24 cellular contexts compared by ENCODE assay signal in genomic region chrX:153408871-153409351, GRCh38. TPM values are rescaled to one million over a fixed set of nuclear protein-coding genes. Genes with fewer than 3 reads are reported as not detected.
"Had no signal": no experiment of that assay in that cellular context is flagged by ENCODE, and none has a peak within 500 bp of the region (broad histone marks: within the 10 kb centered on the region; RNA-seq: fewer than 3 reads in every experiment).

No MANE protein-coding gene starts in this region.

- DNase-seq: IMR-90, KG1, MG63, NCI-H1092, NCI-H1105 treated with DMSO at 0.1 percent for 48 hours, NCI-H1417 treated with DMSO at 0.1 percent for 48 hours, NCI-H146, NCI-H1694 treated with DMSO at 0.1 percent for 48 hours, NCI-H1930, NCI-H2081, NCI-H2107, NCI-H2227 treated with DMSO at 0.1 percent for 48 hours, NCI-H524, NCI-H526 treated with DMSO at 0.1 percent for 48 hours, NCI-H774, Right ventricle myocardium superior, RPMI8226, SIG-M5 had no signal

- H3K9me3 ChIP-seq: MG63, SJSA1 had no signal

- H3K27ac ChIP-seq: HL-60, SJSA1, SK-N-MC had no signal

- H3K4me3 ChIP-seq: MG63, SJSA1, SK-N-MC had no signal

- H3K27me3 ChIP-seq: MG63 had no signal

- H3K4me1 ChIP-seq: SJSA1 had no signal

- H3K36me3 ChIP-seq: MG63, SJSA1 had no signal

- FAIRE-seq: HTR-8/SVneo, RCC 7860 had no signal

RNA-seq across cellular contexts. Expression of gene ZFP92, which starts 2.4 kb away (rescaled TPM):
- total RNA-seq: SJSA1 had no signal

RNA-seq across cellular contexts. Expression of gene PNMA6E, which starts 7.8 kb away (rescaled TPM):
- total RNA-seq: IMR-90, NCI-H460, Right ventricle myocardium superior, SJSA1 had no signal
- polyA plus RNA-seq: IMR-90 had no signal
